8 cellular contexts compared by ENCODE assay signal in genomic region chr6:132669690-132670291, GRCh38. TPM values are rescaled to one million over a fixed set of nuclear protein-coding genes. Genes with fewer than 3 reads are reported as not detected.
DNase-seq lines count a peak whose midpoint lies in the region; ATAC-seq and TF ChIP-seq lines count a peak whose summit lies in the region.

No MANE protein-coding gene starts in this region.

- H3K27ac ChIP-seq in 22Rv1 (no peak overlapping the region), uterus (no peak overlapping the region)

- TF ChIP-seq CTCF in 22Rv1 (IDR thresholded peaks at IDR 0.05): peak; percentile 75
- no peak for TF ChIP-seq CTCF in GM10266 (IDR thresholded peaks at IDR 0.05; ENCODE audit: control insufficient read depth, insufficient read depth, low read depth, missing control alignments)
- peak; percentile 25 to 48 (median 34) for TF ChIP-seq CTCF in uterus (IDR thresholded peaks at IDR 0.05)

- no peak for TF ChIP-seq POLR2A in uterus (IDR thresholded peaks at IDR 0.05)

- peaks cover 4% of the 10 kb centered on the region for H3K4me1 Mint-ChIP-seq in central memory CD8-positive, alpha-beta T cell

- H3K36me3 ChIP-seq in uterus: no peaks in the 10 kb centered on the region

- H3K9me3 Mint-ChIP-seq in central memory CD8-positive, alpha-beta T cell: no peaks in the 10 kb centered on the region

- ATAC-seq in HG03097 (IDR thresholded peaks at IDR 0.05; ENCODE audit: low FRiP score, unreplicated experiment): peak; percentile 47
- peak; percentile 28 for ATAC-seq in central memory CD8-positive, alpha-beta T cell (replicated peaks; ENCODE audit: extremely low read depth, poor library complexity, severe bottlenecking)
- peak; percentile 92 for ATAC-seq in left lobe of liver
- no peak for ATAC-seq in HG03442 (IDR thresholded peaks at IDR 0.05; ENCODE audit: unreplicated experiment)

- DNase-seq in GM10266 (ENCODE audit: extremely low spot score) (peak; percentile 27), NOMO-1 (lab: John Stamatoyannopoulos, UW; ENCODE audit: unreplicated experiment in 2 of 2) (peak; percentile 78 to 84), left lobe of liver (ENCODE audit: low spot score) (no peak), uterus (no peak)
- no peak for DNase-seq in central memory CD8-positive, alpha-beta T cell (ENCODE audit: low spot score in 2 of 2)

- no peaks in the 10 kb centered on the region for H3K27me3 Mint-ChIP-seq in central memory CD8-positive, alpha-beta T cell

- no peaks in the 10 kb centered on the region for H3K9me3 ChIP-seq in uterus

- H3K4me3 Mint-ChIP-seq in central memory CD8-positive, alpha-beta T cell: no peak overlapping the region

- no peaks in the 10 kb centered on the region for H3K27me3 ChIP-seq in uterus

- no peaks in the 10 kb centered on the region for H3K4me1 ChIP-seq in uterus

- no peak overlapping the region for H3K4me3 ChIP-seq in uterus

- no peak overlapping the region for H3K27ac Mint-ChIP-seq in central memory CD8-positive, alpha-beta T cell (ENCODE audit: low read depth)

- no peaks in the 10 kb centered on the region for H3K36me3 Mint-ChIP-seq in central memory CD8-positive, alpha-beta T cell (ENCODE audit: insufficient read depth)

- intact Hi-C loops in uterus (cut with DNase I; ENCODE audit: low total_unique reads): no loop called here

RNA-seq across cellular contexts. Expression of gene TAAR1, which starts 10.8 kb away (rescaled TPM):
- total RNA-seq in left lobe of liver (not detected), uterus (under 1 TPM in 1 of 4 donors, not detected in 3; 0.41 TPM)

RNA-seq across cellular contexts. Expression of gene VNN1, which starts 44.1 kb away (rescaled TPM):
- total RNA-seq in left lobe of liver (74.8 TPM), uterus (1 to 10 TPM in 1 of 4 donors, under 1 TPM in 2, not detected in 1; 0.64 to 2.9 (median 0.83) TPM)

RNA-seq across cellular contexts. Expression of gene TAAR2, which starts 45.7 kb away (rescaled TPM):
- total RNA-seq in left lobe of liver (not detected), uterus (not detected)

Comparison
In these comparisons a context has a peak if more than half of its experiments do, and no peak if none do; other contexts are left out.
1. DNase-seq: peak in GM10266 (single experiment) and NOMO-1 (2 of 2); none in central memory CD8-positive, alpha-beta T cell (0 of 2), left lobe of liver (single experiment) and uterus (0 of 2).
2. RNA of gene VNN1, which starts 44.1 kb away (total RNA-seq): 74.8 TPM in left lobe of liver (single experiment); 0.64 to 2.9 TPM in uterus; every median in the first group is over 10 times any median in the second.